In genomic region chr9:137294684-137295312, GRCh38 we compare ENCODE assay signal across 8 cellular contexts. TPM values are rescaled to one million over a fixed set of nuclear protein-coding genes. Genes with fewer than 3 reads are reported as not detected.
DNase-seq lines count a peak whose midpoint lies in the region; ATAC-seq, FAIRE-seq and TF ChIP-seq lines count a peak whose summit lies in the region.

No MANE protein-coding gene starts in this region.

- POLR2A ChIA-PET in naive thymus-derived CD8-positive, alpha-beta T cell (lab: Charles Lee), result no interaction called here

- no peak overlapping the region for H3K27ac Mint-ChIP-seq in naive thymus-derived CD8-positive, alpha-beta T cell

- no peak overlapping the region for H3K27ac ChIP-seq in DND-41 (ENCODE audit: low read length)

- no peaks in the 10 kb centered on the region for H4K20me1 ChIP-seq in DND-41 (ENCODE audit: insufficient read depth, low read length)

- H2AFZ ChIP-seq in DND-41 (ENCODE audit: low read depth, low read length), result no peak overlapping the region

- H3K9ac ChIP-seq in DND-41 (ENCODE audit: low read depth, low read length), result no peak overlapping the region

- no peaks in the 10 kb centered on the region for H3K4me1 ChIP-seq in DND-41 (ENCODE audit: insufficient read depth, low read length)

- peaks cover 0 to 2% (median 0%) of the 10 kb centered on the region in 3 donors for H3K36me3 Mint-ChIP-seq in naive thymus-derived CD8-positive, alpha-beta T cell

- TF ChIP-seq CTCF in DND-41 (IDR thresholded peaks at IDR 0.05; ENCODE audit: borderline replicate concordance, extremely low read depth, low read length, poor library complexity, severe bottlenecking), result peak; percentile 19
- peak; percentile 29 for TF ChIP-seq CTCF in NB4 (IDR thresholded peaks at IDR 0.05; ENCODE audit: low read depth, low read length)

- no peaks in the 10 kb centered on the region for H3K9me3 ChIP-seq in DND-41 (ENCODE audit: insufficient read depth, low read length, severe bottlenecking)

- no peak for FAIRE-seq in urothelium cell line (lab: Jason Lieb, UNC)

- ATAC-seq in DND-41 (ENCODE audit: insufficient read depth, low read depth) (no peak), HG03565 (IDR thresholded peaks at IDR 0.05; ENCODE audit: unreplicated experiment) (no peak)
- ATAC-seq in naive thymus-derived CD8-positive, alpha-beta T cell, result peak; percentile 35 to 48

- H3K4me1 Mint-ChIP-seq in naive thymus-derived CD8-positive, alpha-beta T cell, result peaks cover 2 to 14% (median 11%) of the 10 kb centered on the region in 4 donors

- DNase-seq in DND-41 (no peak), NB4 (ENCODE audit: low read depth) (peak; percentile 51), dermis blood vessel endothelial cell (peak; percentile 80), NOMO-1 treated with DMSO at 0.1 percent for 48 hours (lab: John Stamatoyannopoulos, UW; ENCODE audit: unreplicated experiment) (no peak), urothelium cell line (ENCODE audit: low spot score) (no peak), occipital lobe (lab: John Stamatoyannopoulos, UW) (no peak)
- DNase-seq in naive thymus-derived CD8-positive, alpha-beta T cell, result peak in 1 of 10 donors; percentile 3

- H3K27me3 ChIP-seq in DND-41 (ENCODE audit: insufficient read depth, low read length, poor library complexity), result no peaks in the 10 kb centered on the region

- peak overlapping the region; percentile 29 to 62 (median 56) for H3K4me3 Mint-ChIP-seq in naive thymus-derived CD8-positive, alpha-beta T cell

- H3K4me3 ChIP-seq in DND-41 (ENCODE audit: low read depth in 1 of 2, low read length in 2 of 2) (no peak overlapping the region), NB4 (ENCODE audit: low read depth, low read length) (no peak overlapping the region)

- no peaks in the 10 kb centered on the region for H3K79me2 ChIP-seq in DND-41 (ENCODE audit: insufficient read depth, low read length)

- H3K27me3 Mint-ChIP-seq in naive thymus-derived CD8-positive, alpha-beta T cell, result peaks cover 9 to 53% (median 22%) of the 10 kb centered on the region in 5 donors

- TF ChIP-seq POLR2A in NB4 (IDR thresholded peaks at IDR 0.05; ENCODE audit: extremely low read depth, insufficient read length), result no peak

- no peaks in the 10 kb centered on the region for H3K36me3 ChIP-seq in DND-41 (ENCODE audit: insufficient read depth, low read length)

- H3K4me2 ChIP-seq in DND-41 (ENCODE audit: insufficient read depth, low read length), result no peak overlapping the region

- H3K9me3 Mint-ChIP-seq in naive thymus-derived CD8-positive, alpha-beta T cell, result peaks cover 0 to 4% (median 0%) of the 10 kb centered on the region in 9 donors

RNA-seq across cellular contexts. Expression of gene NRARP, which starts 7.3 kb away (rescaled TPM):
- total RNA-seq in dermis blood vessel endothelial cell, result 64.3 and 82.2 TPM in 2 replicates
- 1 to 10 TPM; 2.4 to 2.5 TPM for total RNA-seq in naive thymus-derived CD8-positive, alpha-beta T cell
- not detected for polyA plus RNA-seq in naive thymus-derived CD8-positive, alpha-beta T cell
- 3.6 TPM for total RNA-seq in occipital lobe

RNA-seq across cellular contexts. Expression of gene TOR4A, which starts 17.3 kb away (rescaled TPM):
- 29.8 and 46.0 TPM in 2 replicates for total RNA-seq in dermis blood vessel endothelial cell
- total RNA-seq in naive thymus-derived CD8-positive, alpha-beta T cell, result 1 to 10 TPM in 1 of 2 experiments, under 1 TPM in 1; 0.91 to 1.4 TPM
- polyA plus RNA-seq in naive thymus-derived CD8-positive, alpha-beta T cell, result under 1 TPM in 2 of 3 donors, not detected in 1; 0.12 to 0.15 TPM
- total RNA-seq in occipital lobe, result 0.31 TPM

RNA-seq across cellular contexts. Expression of gene NELFB, which starts 39.7 kb away (rescaled TPM):
- total RNA-seq in dermis blood vessel endothelial cell (55.3 and 83.7 TPM in 2 replicates), occipital lobe (44.8 TPM)
- 10 to 100 TPM; 42.4 to 45.9 TPM for total RNA-seq in naive thymus-derived CD8-positive, alpha-beta T cell
- polyA plus RNA-seq in naive thymus-derived CD8-positive, alpha-beta T cell, result 10 to 100 TPM; 20.4 to 29.7 (median 25.0) TPM

RNA-seq across cellular contexts. Expression of gene STPG3, which starts 43.7 kb away (rescaled TPM):
- total RNA-seq in dermis blood vessel endothelial cell (0.34 TPM in 1 of 2 replicates, not detected in the other), occipital lobe (not detected)
- not detected for total RNA-seq in naive thymus-derived CD8-positive, alpha-beta T cell
- polyA plus RNA-seq in naive thymus-derived CD8-positive, alpha-beta T cell, result not detected

RNA-seq across cellular contexts. Expression of gene TUBB4B, which starts 53.7 kb away (rescaled TPM):
- total RNA-seq in dermis blood vessel endothelial cell (128 and 305 TPM in 2 replicates), occipital lobe (68.9 TPM)
- total RNA-seq in naive thymus-derived CD8-positive, alpha-beta T cell, result 10 to 100 TPM; 60.2 TPM
- polyA plus RNA-seq in naive thymus-derived CD8-positive, alpha-beta T cell, result 10 to 100 TPM; 10.8 to 23.4 (median 22.5) TPM

Comparison
In these comparisons a context has a peak if more than half of its experiments do, and no peak if none do; other contexts are left out.
1. ATAC-seq: peak in naive thymus-derived CD8-positive, alpha-beta T cell (2 of 2); none in DND-41 (single experiment) and HG03565 (single experiment).
2. DNase-seq: peak in NB4 (single experiment) and dermis blood vessel endothelial cell (single experiment); none in DND-41 (single experiment), NOMO-1 treated with DMSO at 0.1 percent for 48 hours (single experiment), urothelium cell line (single experiment) and occipital lobe (single experiment).
3. RNA of gene NRARP, which starts 7.3 kb away (total RNA-seq): 64.3 to 82.2 TPM in dermis blood vessel endothelial cell; 3.6 TPM in occipital lobe (single experiment) and 2.4 to 2.5 TPM in naive thymus-derived CD8-positive, alpha-beta T cell; every median in the first group is over 10 times any median in the second.
4. RNA of gene TOR4A, which starts 17.3 kb away (total RNA-seq): 29.8 to 46.0 TPM in dermis blood vessel endothelial cell; 0.91 to 1.4 TPM in naive thymus-derived CD8-positive, alpha-beta T cell and 0.31 TPM in occipital lobe (single experiment); every median in the first group is over 10 times any median in the second.